In genomic region chr12:6570264-6570887, GRCh38 we compare ENCODE assay signal across 8 cellular contexts. TPM values are rescaled to one million over a fixed set of nuclear protein-coding genes. Genes with fewer than 3 reads are reported as not detected.
DNase-seq lines count a peak whose midpoint lies in the region; ATAC-seq, FAIRE-seq and TF ChIP-seq lines count a peak whose summit lies in the region.

No MANE protein-coding gene starts in this region.

- peak overlapping the region; percentile 73; the same call in 1 of the 2 replicates for H3K27ac Mint-ChIP-seq in GM23338

- H3K9me2 ChIP-seq in GM23338 (ENCODE audit: insufficient read depth) = no peaks in the 10 kb centered on the region

- H3K27ac ChIP-seq in GM23338 (ENCODE audit: low read depth) (peak overlapping the region; percentile 99), HepG2 (ENCODE audit: extremely low read length, insufficient read depth, low read length) (peak overlapping the region; percentile 46)

- H4K20me1 ChIP-seq in GM23338 (replicated peaks; ENCODE audit: insufficient read depth) (peaks cover 12% of the 10 kb centered on the region), HepG2 (ENCODE audit: insufficient read depth, low read length) (no peaks in the 10 kb centered on the region; the same call in 1 of the 2 replicates)

- peaks cover 22% of the 10 kb centered on the region for H3K27me3 Mint-ChIP-seq in GM23338 (ENCODE audit: insufficient read depth, low read depth, poor library complexity)

- H3K9me3 ChIP-seq in NT2/D1 (ENCODE audit: insufficient read depth, low read length) (no peaks in the 10 kb centered on the region), adipocyte (ENCODE audit: control insufficient read depth, low read length) (no peaks in the 10 kb centered on the region), HepG2 (ENCODE audit: low read length) (no peaks in the 10 kb centered on the region)

- 0 out of 4 replicates have a peak, but pooled peaks of 1 of the 2 experiments have one; percentile 26 for TF ChIP-seq EP300 in HepG2 (IDR thresholded peaks at IDR 0.05; ENCODE audit: low read depth in 2 of 2, low read length in 2 of 2)
- TF ChIP-seq EP300 in HepG2 (CRISPR knock-in tag; IDR thresholded peaks at IDR 0.05; ENCODE audit: borderline replicate concordance) = no peak

- WGBS in HepG2 (ENCODE audit: low lambda C conversion rate) = 70% methylated on average over 7 of the region's 7 CpGs

- H3K9me3 Mint-ChIP-seq in GM23338 = no peaks in the 10 kb centered on the region

- BruUV-seq in HepG2 (replicated peaks; lab: Mats Ljungman, UMichigan) = no TSS peak

- peaks cover 90% of the 10 kb centered on the region for H3K36me3 Mint-ChIP-seq in GM23338 (ENCODE audit: low read depth)

- peaks cover 20% of the 10 kb centered on the region for H3K4me1 ChIP-seq in GM23338 (ENCODE audit: insufficient read depth)
- H3K4me1 ChIP-seq in NT2/D1 (ENCODE audit: insufficient read depth, insufficient read length) = peaks cover 11% of the 10 kb centered on the region
- H3K4me1 ChIP-seq in adipocyte (ENCODE audit: control insufficient read depth, insufficient read depth, low read length) = peaks cover 15% of the 10 kb centered on the region
- peaks cover 38% of the 10 kb centered on the region for H3K4me1 ChIP-seq in HepG2 (ENCODE audit: insufficient read depth, low read length)

- peaks cover 32% of the 10 kb centered on the region for H3K79me2 ChIP-seq in GM23338 (replicated peaks; ENCODE audit: insufficient read depth)
- H3K79me2 ChIP-seq in HepG2 (ENCODE audit: insufficient read depth, low read length) = peaks cover 25% of the 10 kb centered on the region

- H3K27me3 ChIP-seq in GM23338 (ENCODE audit: insufficient read depth) = no peaks in the 10 kb centered on the region
- H3K27me3 ChIP-seq in NT2/D1 (ENCODE audit: insufficient read depth, insufficient read length) = no peaks in the 10 kb centered on the region
- no peaks in the 10 kb centered on the region for H3K27me3 ChIP-seq in adipocyte (replicated peaks; ENCODE audit: control insufficient read depth, insufficient read depth, low read length)
- no peaks in the 10 kb centered on the region for H3K27me3 ChIP-seq in HepG2 (ENCODE audit: control insufficient read depth in 1 of 2, insufficient read depth in 2 of 2, low read length in 2 of 2)

- no peak overlapping the region for H3K4me2 ChIP-seq in GM23338
- no peak overlapping the region for H3K4me2 ChIP-seq in HepG2 (ENCODE audit: low read depth, low read length)

- peaks cover 61% of the 10 kb centered on the region for H3K36me3 ChIP-seq in GM23338 (ENCODE audit: insufficient read depth)
- H3K36me3 ChIP-seq in NT2/D1 (ENCODE audit: insufficient read depth, insufficient read length, low read length) = peaks cover 83% of the 10 kb centered on the region
- peaks cover 77% of the 10 kb centered on the region for H3K36me3 ChIP-seq in adipocyte (ENCODE audit: control insufficient read depth, insufficient read depth, low read length, severe bottlenecking)
- peaks cover 18 to 47% of the 10 kb centered on the region in 2 experiments for H3K36me3 ChIP-seq in HepG2 (replicated peaks in 1 of 2; ENCODE audit: control insufficient read depth in 1 of 2, insufficient read depth in 2 of 2, low read length in 2 of 2)

- POLR2A ChIA-PET in HepG2 (lab: Yijun Ruan, JAX) = interaction anchor here (1.3 kb wide), 1 partner anchor 36 kb away, joined by 4 read pairs; the partner anchor contains the start of gene GAPDH

- H3K4me3 ChIP-seq in GM23338 = no peak overlapping the region
- H3K4me3 ChIP-seq in NT2/D1 (ENCODE audit: insufficient read length, low read depth) = no peak overlapping the region
- no peak overlapping the region for H3K4me3 ChIP-seq in adipocyte (ENCODE audit: low read length)
- H3K4me3 ChIP-seq in HepG2 (replicated peaks in 1 of 3; ENCODE audit: insufficient read depth in 1 of 3, low read depth in 2 of 3, low read length in 3 of 3) = no peak overlapping the region

- H3F3A ChIP-seq in GM23338 (replicated peaks; ENCODE audit: low read depth) = peaks cover 62% of the 10 kb centered on the region

- intact Hi-C loops in HepG2 (cut with micrococcal nuclease; ENCODE audit: unreplicated experiment) = no loop called here

- peaks cover 18% of the 10 kb centered on the region for H3K4me1 Mint-ChIP-seq in GM23338

- in situ Hi-C loops in HepG2 (cut with HindIII; ENCODE audit: extremely low pct_ligation_motif_present, low pct_unique_long_range_greater_than_20kb) = no loop called here

- TF ChIP-seq POLR2A in HepG2 (IDR thresholded peaks at IDR 0.05; ENCODE audit: insufficient read depth in 1 of 2, low read depth in 2 of 2, low read length in 2 of 2) = no peak

- peak; percentile 20 for DNase-seq in CD1c-positive myeloid dendritic cell (ENCODE audit: extremely low spot score)
- peak; percentile 85 for DNase-seq in GM23338 (ENCODE audit: low spot score)
- DNase-seq in NT2/D1 (ENCODE audit: low read depth, low spot score) = peak; percentile 88
- DNase-seq in adipocyte (ENCODE audit: low read depth) = peak; percentile 41
- peak; percentile 63 for DNase-seq in HepG2 (ENCODE audit: low spot score)
- DNase-seq in DMS79 treated with DMSO at 0.1 percent for 48 hours (lab: John Stamatoyannopoulos, UW) = no peak

- no peak for FAIRE-seq in HepG2 (lab: Jason Lieb, UNC)

- ATAC-seq in GM23338 = peak; percentile 67
- ATAC-seq in HepG2 = peak; percentile 67
- ATAC-seq in GM21717 (IDR thresholded peaks at IDR 0.05; ENCODE audit: unreplicated experiment) = no peak
- no peak for ATAC-seq in esophagus mucosa

- CTCF ChIA-PET in HepG2 (lab: Yijun Ruan, JAX; ENCODE audit: low intra/inter-chr PET ratio, low total read pairs) = no interaction called here

- H3K4me3 Mint-ChIP-seq in GM23338 = peak overlapping the region; percentile 99; the same call in 1 of the 3 replicates

- TF ChIP-seq CTCF in GM23338 (conservative IDR thresholded peaks at IDR 0.05; ENCODE audit: low read depth in 2 of 2) (peak; percentile 73 to 83), HepG2 (CRISPR knock-in tag; IDR thresholded peaks at IDR 0.05) (peak; percentile 84)

- H3K9ac ChIP-seq in NT2/D1 (ENCODE audit: insufficient read length, low read depth) (no peak overlapping the region), adipocyte (ENCODE audit: low read length) (no peak overlapping the region), HepG2 (ENCODE audit: insufficient read depth, low read depth, low read length) (no peak overlapping the region)

- no peak overlapping the region for H2AFZ ChIP-seq in GM23338
- no peak overlapping the region for H2AFZ ChIP-seq in HepG2 (ENCODE audit: low read length)

- peak; percentile 47; the same call in 1 of the 2 replicates for TF ChIP-seq RAD21 in HepG2 (CRISPR knock-in tag; IDR thresholded peaks at IDR 0.05)

RNA-seq across cellular contexts. Expression of gene NOP2, which starts 2.3 kb away (rescaled TPM):
- 67.2 and 67.9 TPM in 2 replicates for total RNA-seq in GM23338 (2014; rRNA removed; shearing (Covaris generic))
- polyA plus RNA-seq in GM23338 (2016; fragmentation: Nextera tagmentation; extraction: Ambion mirVana) = 63.3 and 63.4 TPM in 2 replicates
- 50.0 and 56.7 TPM in 2 replicates for total RNA-seq in HepG2 (2016; rRNA removed; fragmentation: Illumina TruSeq; extraction: Trizol)
- total RNA-seq in HepG2 (2016; cell fraction: cytosol; rRNA removed; fragmentation: Illumina TruSeq; extraction: Trizol; ENCODE audit: low read depth) = 12.9 and 15.9 TPM in 2 replicates
- total RNA-seq in HepG2 (2016; cell fraction: insoluble cytoplasmic fraction; rRNA removed; fragmentation: Illumina TruSeq; extraction: Trizol) = 47.8 and 60.1 TPM in 2 replicates
- 14.5 and 16.3 TPM in 2 replicates for total RNA-seq in HepG2 (2016; cell fraction: membrane; rRNA removed; fragmentation: Illumina TruSeq; extraction: Trizol)
- 58.7 and 75.9 TPM in 2 replicates for total RNA-seq in HepG2 (2016; cell fraction: nucleus; rRNA removed; fragmentation: Illumina TruSeq; extraction: Trizol)
- 47.3 and 52.9 TPM in 2 replicates for polyA plus RNA-seq in HepG2 (2011; rRNA removed)
- polyA plus RNA-seq in HepG2 (2011; cell fraction: cytosol; rRNA removed) = 23.1 and 25.0 TPM in 2 replicates
- 189 and 191 TPM in 2 replicates for polyA plus RNA-seq in HepG2 (2011; cell fraction: nucleus; rRNA removed)
- polyA plus RNA-seq in HepG2 (2012) = 39.3 and 51.1 TPM in 2 replicates
- 5.0 and 5.2 TPM in 2 replicates for polyA plus RNA-seq in HepG2 (2016; cell fraction: cytosol; fragmentation: Illumina TruSeq; extraction: Trizol; ENCODE audit: low read depth)
- 58.8 and 61.3 TPM in 2 replicates for polyA plus RNA-seq in HepG2 (2016; cell fraction: insoluble cytoplasmic fraction; fragmentation: Illumina TruSeq; extraction: Trizol; ENCODE audit: low read depth)
- 8.6 and 9.0 TPM in 2 replicates for polyA plus RNA-seq in HepG2 (2016; cell fraction: membrane; fragmentation: Illumina TruSeq; extraction: Trizol; ENCODE audit: low read depth)
- 230 and 250 TPM in 2 replicates for polyA plus RNA-seq in HepG2 (2016; cell fraction: nucleus; fragmentation: Illumina TruSeq; extraction: Trizol; ENCODE audit: insufficient read depth, low read depth)
- 70.3 and 126 TPM in 2 replicates for polyA minus RNA-seq in HepG2 (2011; rRNA and poly(A)+ RNA removed; ENCODE audit: low replicate concordance)
- 17.4 and 20.0 TPM in 2 replicates for polyA minus RNA-seq in HepG2 (2011; cell fraction: cytosol; rRNA and poly(A)+ RNA removed)
- 63.5 and 67.9 TPM in 2 replicates for polyA minus RNA-seq in HepG2 (2011; cell fraction: nucleus; rRNA and poly(A)+ RNA removed)
- 30.6 TPM for total RNA-seq in esophagus mucosa

RNA-seq across cellular contexts. Expression of gene IFFO1, which starts 14.5 kb away (rescaled TPM):
- total RNA-seq in GM23338 (2014; rRNA removed; shearing (Covaris generic)) = 8.8 and 12.9 TPM in 2 replicates
- polyA plus RNA-seq in GM23338 (2016; fragmentation: Nextera tagmentation; extraction: Ambion mirVana) = 8.9 and 11.2 TPM in 2 replicates
- total RNA-seq in HepG2 (2016; rRNA removed; fragmentation: Illumina TruSeq; extraction: Trizol) = 7.0 and 12.8 TPM in 2 replicates
- 2.3 and 2.6 TPM in 2 replicates for total RNA-seq in HepG2 (2016; cell fraction: cytosol; rRNA removed; fragmentation: Illumina TruSeq; extraction: Trizol; ENCODE audit: low read depth)
- total RNA-seq in HepG2 (2016; cell fraction: insoluble cytoplasmic fraction; rRNA removed; fragmentation: Illumina TruSeq; extraction: Trizol) = 6.1 and 12.5 TPM in 2 replicates
- 4.1 and 5.9 TPM in 2 replicates for total RNA-seq in HepG2 (2016; cell fraction: membrane; rRNA removed; fragmentation: Illumina TruSeq; extraction: Trizol)
- total RNA-seq in HepG2 (2016; cell fraction: nucleus; rRNA removed; fragmentation: Illumina TruSeq; extraction: Trizol) = 13.7 and 16.1 TPM in 2 replicates
- polyA plus RNA-seq in HepG2 (2011; rRNA removed) = 14.6 and 18.3 TPM in 2 replicates
- 7.8 and 9.6 TPM in 2 replicates for polyA plus RNA-seq in HepG2 (2011; cell fraction: cytosol; rRNA removed)
- 132 TPM in 2 replicates for polyA plus RNA-seq in HepG2 (2011; cell fraction: nucleus; rRNA removed)
- polyA plus RNA-seq in HepG2 (2012) = 8.0 and 11.7 TPM in 2 replicates
- polyA plus RNA-seq in HepG2 (2016; cell fraction: cytosol; fragmentation: Illumina TruSeq; extraction: Trizol; ENCODE audit: low read depth) = 1.9 TPM in 2 replicates
- polyA plus RNA-seq in HepG2 (2016; cell fraction: insoluble cytoplasmic fraction; fragmentation: Illumina TruSeq; extraction: Trizol; ENCODE audit: low read depth) = 6.6 and 8.2 TPM in 2 replicates
- 3.2 and 3.5 TPM in 2 replicates for polyA plus RNA-seq in HepG2 (2016; cell fraction: membrane; fragmentation: Illumina TruSeq; extraction: Trizol; ENCODE audit: low read depth)
- 54.2 and 55.8 TPM in 2 replicates for polyA plus RNA-seq in HepG2 (2016; cell fraction: nucleus; fragmentation: Illumina TruSeq; extraction: Trizol; ENCODE audit: insufficient read depth, low read depth)
- 0.61 and 11.8 TPM in 2 replicates for polyA minus RNA-seq in HepG2 (2011; rRNA and poly(A)+ RNA removed; ENCODE audit: low replicate concordance)
- polyA minus RNA-seq in HepG2 (2011; cell fraction: cytosol; rRNA and poly(A)+ RNA removed) = 2.9 and 3.4 TPM in 2 replicates
- polyA minus RNA-seq in HepG2 (2011; cell fraction: nucleus; rRNA and poly(A)+ RNA removed) = 12.5 and 14.4 TPM in 2 replicates
- total RNA-seq in esophagus mucosa = 1.2 TPM

RNA-seq across cellular contexts. Expression of gene GAPDH, which starts 36.1 kb away (rescaled TPM):
- 5,269 and 5,853 TPM in 2 replicates for total RNA-seq in GM23338 (2014; rRNA removed; shearing (Covaris generic))
- polyA plus RNA-seq in GM23338 (2016; fragmentation: Nextera tagmentation; extraction: Ambion mirVana) (6,140 and 6,219 TPM in 2 replicates), HepG2 (2011; rRNA removed) (12,395 and 12,722 TPM in 2 replicates)
- total RNA-seq in HepG2 (2016; rRNA removed; fragmentation: Illumina TruSeq; extraction: Trizol) (3,038 and 4,052 TPM in 2 replicates), esophagus mucosa (3,825 TPM)
- total RNA-seq in HepG2 (2016; cell fraction: cytosol; rRNA removed; fragmentation: Illumina TruSeq; extraction: Trizol; ENCODE audit: low read depth) = 4,250 and 4,349 TPM in 2 replicates
- total RNA-seq in HepG2 (2016; cell fraction: insoluble cytoplasmic fraction; rRNA removed; fragmentation: Illumina TruSeq; extraction: Trizol) = 3,016 and 4,088 TPM in 2 replicates
- total RNA-seq in HepG2 (2016; cell fraction: membrane; rRNA removed; fragmentation: Illumina TruSeq; extraction: Trizol) = 3,384 and 3,615 TPM in 2 replicates
- total RNA-seq in HepG2 (2016; cell fraction: nucleus; rRNA removed; fragmentation: Illumina TruSeq; extraction: Trizol) = 1,080 and 1,144 TPM in 2 replicates
- 13,143 and 20,886 TPM in 2 replicates for polyA plus RNA-seq in HepG2 (2011; cell fraction: cytosol; rRNA removed)
- 4,563 and 5,385 TPM in 2 replicates for polyA plus RNA-seq in HepG2 (2011; cell fraction: nucleus; rRNA removed)
- polyA plus RNA-seq in HepG2 (2012) = 4,491 and 5,608 TPM in 2 replicates
- 5,853 and 5,973 TPM in 2 replicates for polyA plus RNA-seq in HepG2 (2016; cell fraction: cytosol; fragmentation: Illumina TruSeq; extraction: Trizol; ENCODE audit: low read depth)
- polyA plus RNA-seq in HepG2 (2016; cell fraction: insoluble cytoplasmic fraction; fragmentation: Illumina TruSeq; extraction: Trizol; ENCODE audit: low read depth) = 5,263 and 5,331 TPM in 2 replicates
- 4,187 and 4,205 TPM in 2 replicates for polyA plus RNA-seq in HepG2 (2016; cell fraction: membrane; fragmentation: Illumina TruSeq; extraction: Trizol; ENCODE audit: low read depth)
- 2,003 and 2,068 TPM in 2 replicates for polyA plus RNA-seq in HepG2 (2016; cell fraction: nucleus; fragmentation: Illumina TruSeq; extraction: Trizol; ENCODE audit: insufficient read depth, low read depth)
- 14,131 and 14,841 TPM in 2 replicates for polyA minus RNA-seq in HepG2 (2011; rRNA and poly(A)+ RNA removed; ENCODE audit: low replicate concordance)
- polyA minus RNA-seq in HepG2 (2011; cell fraction: cytosol; rRNA and poly(A)+ RNA removed) = 5,645 and 5,680 TPM in 2 replicates
- polyA minus RNA-seq in HepG2 (2011; cell fraction: nucleus; rRNA and poly(A)+ RNA removed) = 1,044 and 1,523 TPM in 2 replicates

RNA-seq across cellular contexts. Expression of gene CHD4, which starts 36.8 kb away (rescaled TPM):
- total RNA-seq in GM23338 (2014; rRNA removed; shearing (Covaris generic)) = 301 and 351 TPM in 2 replicates
- polyA plus RNA-seq in GM23338 (2016; fragmentation: Nextera tagmentation; extraction: Ambion mirVana) = 317 and 370 TPM in 2 replicates
- 148 and 156 TPM in 2 replicates for total RNA-seq in HepG2 (2016; rRNA removed; fragmentation: Illumina TruSeq; extraction: Trizol)
- 15.5 and 17.3 TPM in 2 replicates for total RNA-seq in HepG2 (2016; cell fraction: cytosol; rRNA removed; fragmentation: Illumina TruSeq; extraction: Trizol; ENCODE audit: low read depth)
- 147 and 150 TPM in 2 replicates for total RNA-seq in HepG2 (2016; cell fraction: insoluble cytoplasmic fraction; rRNA removed; fragmentation: Illumina TruSeq; extraction: Trizol)
- 36.3 and 39.7 TPM in 2 replicates for total RNA-seq in HepG2 (2016; cell fraction: membrane; rRNA removed; fragmentation: Illumina TruSeq; extraction: Trizol)
- total RNA-seq in HepG2 (2016; cell fraction: nucleus; rRNA removed; fragmentation: Illumina TruSeq; extraction: Trizol) = 250 and 271 TPM in 2 replicates
- 76.2 and 82.8 TPM in 2 replicates for polyA plus RNA-seq in HepG2 (2011; rRNA removed)
- polyA plus RNA-seq in HepG2 (2011; cell fraction: cytosol; rRNA removed) = 64.8 and 67.1 TPM in 2 replicates
- polyA plus RNA-seq in HepG2 (2011; cell fraction: nucleus; rRNA removed) = 148 and 172 TPM in 2 replicates
- polyA plus RNA-seq in HepG2 (2012) = 74.3 and 85.1 TPM in 2 replicates
- 8.7 and 9.0 TPM in 2 replicates for polyA plus RNA-seq in HepG2 (2016; cell fraction: cytosol; fragmentation: Illumina TruSeq; extraction: Trizol; ENCODE audit: low read depth)
- polyA plus RNA-seq in HepG2 (2016; cell fraction: insoluble cytoplasmic fraction; fragmentation: Illumina TruSeq; extraction: Trizol; ENCODE audit: low read depth) = 121 and 138 TPM in 2 replicates
- 17.5 and 22.9 TPM in 2 replicates for polyA plus RNA-seq in HepG2 (2016; cell fraction: membrane; fragmentation: Illumina TruSeq; extraction: Trizol; ENCODE audit: low read depth)
- polyA plus RNA-seq in HepG2 (2016; cell fraction: nucleus; fragmentation: Illumina TruSeq; extraction: Trizol; ENCODE audit: insufficient read depth, low read depth) = 343 and 358 TPM in 2 replicates
- 130 and 210 TPM in 2 replicates for polyA minus RNA-seq in HepG2 (2011; rRNA and poly(A)+ RNA removed; ENCODE audit: low replicate concordance)
- 76.1 and 89.0 TPM in 2 replicates for polyA minus RNA-seq in HepG2 (2011; cell fraction: cytosol; rRNA and poly(A)+ RNA removed)
- polyA minus RNA-seq in HepG2 (2011; cell fraction: nucleus; rRNA and poly(A)+ RNA removed) = 87.0 and 130 TPM in 2 replicates
- 119 TPM for total RNA-seq in esophagus mucosa

Comparison
In these comparisons a context has a peak if more than half of its experiments do, and no peak if none do; other contexts are left out.
1. ATAC-seq: peak in GM23338 (single experiment) and HepG2 (single experiment); none in GM21717 (single experiment) and esophagus mucosa (single experiment).